9 cellular contexts compared by ENCODE assay signal in genomic region chr7:25391295-25391861, GRCh38.
DNase-seq lines count a peak whose midpoint lies in the region; ATAC-seq and TF ChIP-seq lines count a peak whose summit lies in the region.
"Had no signal": no experiment of that assay in that cellular context is flagged by ENCODE, and none has a peak within 500 bp of the region (broad histone marks: within the 10 kb centered on the region; RNA-seq: fewer than 3 reads in every experiment).

No MANE protein-coding gene starts in this region.

- H3K36me3 ChIP-seq in esophagus muscularis mucosa, result no peaks in the 10 kb centered on the region
- H3K36me3 ChIP-seq: SJSA1 had no signal

- peak overlapping the region in 1 of 4 donors; percentile 61 for H3K27ac ChIP-seq in esophagus muscularis mucosa (replicated peaks in 1 of 4)

- TF ChIP-seq EP300 in esophagus muscularis mucosa (IDR thresholded peaks at IDR 0.05), result no peak

- WGBS in esophagus muscularis mucosa, result 34% methylated on average over 5 of the region's 5 CpGs

- no peaks in the 10 kb centered on the region for H3K27me3 ChIP-seq in esophagus muscularis mucosa
- H3K27me3 ChIP-seq: SJSA1 had no signal

- no peaks in the 10 kb centered on the region for H3K9me3 ChIP-seq in esophagus muscularis mucosa
- H3K9me3 ChIP-seq: SJSA1 had no signal

- no peak for ATAC-seq in GM21723 (IDR thresholded peaks at IDR 0.05; ENCODE audit: unreplicated experiment)

- TF ChIP-seq POLR2A in esophagus muscularis mucosa (IDR thresholded peaks at IDR 0.05; ENCODE audit: low read depth) (no peak), erythroblast (IDR thresholded peaks at IDR 0.05; ENCODE audit: low read length) (no peak)

- peaks cover 2 to 66% (median 52%) of the 10 kb centered on the region in 4 donors for H3K4me1 ChIP-seq in esophagus muscularis mucosa

- H3K4me3 ChIP-seq in esophagus muscularis mucosa, result no peak overlapping the region
- H3K4me3 ChIP-seq: SJSA1 had no signal

- TF ChIP-seq CTCF in esophagus muscularis mucosa (IDR thresholded peaks at IDR 0.05), result peak; percentile 56 to 75 (median 61)

- intact Hi-C loops in esophagus muscularis mucosa (cut with DNase I), result loop anchor here (1.0 kb wide), 1 partner anchor 460 kb away; no protein-coding TSS in a partner anchor

- DNase-seq in DMS 273 (lab: John Stamatoyannopoulos, UW; ENCODE audit: unreplicated experiment), result peak; percentile 71
- DNase-seq in DMS 273 treated with DMSO at 0.1 percent for 48 hours (lab: John Stamatoyannopoulos, UW), result no peak
- DNase-seq in NCI-H460 (ENCODE audit: extremely low read depth, low read depth), result peak; percentile 1
- DNase-seq in esophagus muscularis mucosa (ENCODE audit: extremely low spot score), result no peak
- DNase-seq in renal cortical epithelial cell (ENCODE audit: low read depth), result peak; percentile 34
- no peak for DNase-seq in erythroblast (lab: John Stamatoyannopoulos, UW)
- DNase-seq in stimulated activated CD4-positive, alpha-beta T cell treated with anti-CD3 and anti-CD28 coated beads, Interleukin-2, amount 100 ng/mL, for 24 hours, result no peak

Comparison
In these comparisons a context has a peak if more than half of its experiments do, and no peak if none do; other contexts are left out.
1. DNase-seq: peak in DMS 273 (single experiment), NCI-H460 (single experiment) and renal cortical epithelial cell (single experiment); none in DMS 273 treated with DMSO at 0.1 percent for 48 hours (single experiment), esophagus muscularis mucosa (single experiment), erythroblast (0 of 2) and stimulated activated CD4-positive, alpha-beta T cell treated with anti-CD3 and anti-CD28 coated beads, Interleukin-2, amount 100 ng/mL, for 24 hours (0 of 2).